In the genomic region with DNA sequence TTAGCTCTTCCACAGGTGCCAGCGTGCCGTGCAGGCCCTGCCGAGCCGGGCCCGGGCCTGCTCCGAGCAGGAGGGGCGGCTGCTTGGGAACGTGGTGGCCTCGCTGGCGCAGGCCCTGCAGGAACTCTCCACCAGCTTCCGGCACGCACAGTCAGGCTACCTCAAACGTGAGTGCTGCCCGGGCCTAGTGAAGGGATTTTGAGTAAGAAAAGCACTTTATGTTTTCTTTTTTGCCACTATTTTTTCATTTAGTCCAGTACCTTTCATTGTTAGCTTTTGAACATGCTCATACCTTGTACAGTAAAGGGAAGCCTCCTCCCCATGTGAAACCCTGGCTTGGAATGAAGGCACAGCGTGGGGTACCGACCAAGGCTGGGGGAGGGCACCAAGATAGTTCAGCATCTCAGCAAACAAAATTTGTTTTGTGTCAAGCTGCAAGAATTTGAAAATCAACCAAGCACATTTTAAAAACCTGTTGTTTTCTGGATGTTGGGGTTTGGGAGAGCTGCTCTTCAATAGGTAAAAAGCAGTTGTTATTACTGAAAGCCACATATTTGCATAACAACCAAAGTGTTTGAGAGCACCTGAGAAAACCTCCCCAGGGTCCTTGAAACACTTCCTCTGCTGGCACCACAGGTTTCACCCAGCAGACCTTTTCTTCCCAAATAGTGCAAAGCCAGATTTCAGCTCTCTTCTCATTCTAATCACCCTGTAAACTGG, we compare ENCODE assay signal across 1 cellular context.
A peak's percentile ranks its signal among the peaks of the same experiment; 100 is the strongest.
TF ChIP-seq lines count a peak whose summit lies in the region.

No MANE protein-coding gene starts in this region.

TF ChIP-seq in WTC11, 78 proteins besides CTCF, POLR2A, EP300 and RAD21 (continued from another document):
- peak; percentile 61; the same call in 1 of the 2 replicates for TF ChIP-seq FOXP4 (CRISPR knock-in tag; IDR thresholded peaks at IDR 0.05)
- no peak for TF ChIP-seq KAT7 (CRISPR knock-in tag; IDR thresholded peaks at IDR 0.05; ENCODE audit: borderline replicate concordance)
- TF ChIP-seq, protein P1, sequence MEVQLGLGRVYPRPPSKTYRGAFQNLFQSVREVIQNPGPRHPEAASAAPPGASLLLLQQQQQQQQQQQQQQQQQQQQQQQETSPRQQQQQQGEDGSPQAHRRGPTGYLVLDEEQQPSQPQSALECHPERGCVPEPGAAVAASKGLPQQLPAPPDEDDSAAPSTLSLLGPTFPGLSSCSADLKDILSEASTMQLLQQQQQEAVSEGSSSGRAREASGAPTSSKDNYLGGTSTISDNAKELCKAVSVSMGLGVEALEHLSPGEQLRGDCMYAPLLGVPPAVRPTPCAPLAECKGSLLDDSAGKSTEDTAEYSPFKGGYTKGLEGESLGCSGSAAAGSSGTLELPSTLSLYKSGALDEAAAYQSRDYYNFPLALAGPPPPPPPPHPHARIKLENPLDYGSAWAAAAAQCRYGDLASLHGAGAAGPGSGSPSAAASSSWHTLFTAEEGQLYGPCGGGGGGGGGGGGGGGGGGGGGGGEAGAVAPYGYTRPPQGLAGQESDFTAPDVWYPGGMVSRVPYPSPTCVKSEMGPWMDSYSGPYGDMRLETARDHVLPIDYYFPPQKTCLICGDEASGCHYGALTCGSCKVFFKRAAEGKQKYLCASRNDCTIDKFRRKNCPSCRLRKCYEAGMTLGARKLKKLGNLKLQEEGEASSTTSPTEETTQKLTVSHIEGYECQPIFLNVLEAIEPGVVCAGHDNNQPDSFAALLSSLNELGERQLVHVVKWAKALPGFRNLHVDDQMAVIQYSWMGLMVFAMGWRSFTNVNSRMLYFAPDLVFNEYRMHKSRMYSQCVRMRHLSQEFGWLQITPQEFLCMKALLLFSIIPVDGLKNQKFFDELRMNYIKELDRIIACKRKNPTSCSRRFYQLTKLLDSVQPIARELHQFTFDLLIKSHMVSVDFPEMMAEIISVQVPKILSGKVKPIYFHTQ (CRISPR knock-in tag; IDR thresholded peaks at IDR 0.05): 0 out of 2 replicates have a peak, but pooled peaks have one; percentile 71
- TF ChIP-seq ZNF263 (CRISPR knock-in tag; IDR thresholded peaks at IDR 0.05; ENCODE audit: low read depth): no peak
- TF ChIP-seq ESRRA (CRISPR knock-in tag; IDR thresholded peaks at IDR 0.05; ENCODE audit: borderline replicate concordance): no peak
- no peak for TF ChIP-seq GABPB1 (CRISPR knock-in tag; IDR thresholded peaks at IDR 0.05)
- TF ChIP-seq ZBTB21 (CRISPR knock-in tag; IDR thresholded peaks at IDR 0.05; ENCODE audit: borderline replicate concordance): no peak
- TF ChIP-seq, protein P2, sequence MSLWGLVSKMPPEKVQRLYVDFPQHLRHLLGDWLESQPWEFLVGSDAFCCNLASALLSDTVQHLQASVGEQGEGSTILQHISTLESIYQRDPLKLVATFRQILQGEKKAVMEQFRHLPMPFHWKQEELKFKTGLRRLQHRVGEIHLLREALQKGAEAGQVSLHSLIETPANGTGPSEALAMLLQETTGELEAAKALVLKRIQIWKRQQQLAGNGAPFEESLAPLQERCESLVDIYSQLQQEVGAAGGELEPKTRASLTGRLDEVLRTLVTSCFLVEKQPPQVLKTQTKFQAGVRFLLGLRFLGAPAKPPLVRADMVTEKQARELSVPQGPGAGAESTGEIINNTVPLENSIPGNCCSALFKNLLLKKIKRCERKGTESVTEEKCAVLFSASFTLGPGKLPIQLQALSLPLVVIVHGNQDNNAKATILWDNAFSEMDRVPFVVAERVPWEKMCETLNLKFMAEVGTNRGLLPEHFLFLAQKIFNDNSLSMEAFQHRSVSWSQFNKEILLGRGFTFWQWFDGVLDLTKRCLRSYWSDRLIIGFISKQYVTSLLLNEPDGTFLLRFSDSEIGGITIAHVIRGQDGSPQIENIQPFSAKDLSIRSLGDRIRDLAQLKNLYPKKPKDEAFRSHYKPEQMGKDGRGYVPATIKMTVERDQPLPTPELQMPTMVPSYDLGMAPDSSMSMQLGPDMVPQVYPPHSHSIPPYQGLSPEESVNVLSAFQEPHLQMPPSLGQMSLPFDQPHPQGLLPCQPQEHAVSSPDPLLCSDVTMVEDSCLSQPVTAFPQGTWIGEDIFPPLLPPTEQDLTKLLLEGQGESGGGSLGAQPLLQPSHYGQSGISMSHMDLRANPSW (CRISPR knock-in tag; conservative IDR thresholded peaks at IDR 0.05; ENCODE audit: low read depth): no peak
- TF ChIP-seq SP1 (CRISPR knock-in tag; conservative IDR thresholded peaks at IDR 0.05): 0 out of 2 replicates have a peak, but pooled peaks have one; percentile 46
- no peak for TF ChIP-seq NR3C1 (CRISPR knock-in tag; conservative IDR thresholded peaks at IDR 0.05; ENCODE audit: low read depth)
- no peak for TF ChIP-seq TP53 (CRISPR knock-in tag; IDR thresholded peaks at IDR 0.05)
- TF ChIP-seq, protein P3, sequence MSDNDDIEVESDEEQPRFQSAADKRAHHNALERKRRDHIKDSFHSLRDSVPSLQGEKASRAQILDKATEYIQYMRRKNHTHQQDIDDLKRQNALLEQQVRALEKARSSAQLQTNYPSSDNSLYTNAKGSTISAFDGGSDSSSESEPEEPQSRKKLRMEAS (CRISPR knock-in tag; IDR thresholded peaks at IDR 0.05): peak; percentile 78
- TF ChIP-seq TEAD4 (CRISPR knock-in tag; IDR thresholded peaks at IDR 0.05): peak; percentile 41; the same call in 1 of the 2 replicates
- TF ChIP-seq, protein P4, sequence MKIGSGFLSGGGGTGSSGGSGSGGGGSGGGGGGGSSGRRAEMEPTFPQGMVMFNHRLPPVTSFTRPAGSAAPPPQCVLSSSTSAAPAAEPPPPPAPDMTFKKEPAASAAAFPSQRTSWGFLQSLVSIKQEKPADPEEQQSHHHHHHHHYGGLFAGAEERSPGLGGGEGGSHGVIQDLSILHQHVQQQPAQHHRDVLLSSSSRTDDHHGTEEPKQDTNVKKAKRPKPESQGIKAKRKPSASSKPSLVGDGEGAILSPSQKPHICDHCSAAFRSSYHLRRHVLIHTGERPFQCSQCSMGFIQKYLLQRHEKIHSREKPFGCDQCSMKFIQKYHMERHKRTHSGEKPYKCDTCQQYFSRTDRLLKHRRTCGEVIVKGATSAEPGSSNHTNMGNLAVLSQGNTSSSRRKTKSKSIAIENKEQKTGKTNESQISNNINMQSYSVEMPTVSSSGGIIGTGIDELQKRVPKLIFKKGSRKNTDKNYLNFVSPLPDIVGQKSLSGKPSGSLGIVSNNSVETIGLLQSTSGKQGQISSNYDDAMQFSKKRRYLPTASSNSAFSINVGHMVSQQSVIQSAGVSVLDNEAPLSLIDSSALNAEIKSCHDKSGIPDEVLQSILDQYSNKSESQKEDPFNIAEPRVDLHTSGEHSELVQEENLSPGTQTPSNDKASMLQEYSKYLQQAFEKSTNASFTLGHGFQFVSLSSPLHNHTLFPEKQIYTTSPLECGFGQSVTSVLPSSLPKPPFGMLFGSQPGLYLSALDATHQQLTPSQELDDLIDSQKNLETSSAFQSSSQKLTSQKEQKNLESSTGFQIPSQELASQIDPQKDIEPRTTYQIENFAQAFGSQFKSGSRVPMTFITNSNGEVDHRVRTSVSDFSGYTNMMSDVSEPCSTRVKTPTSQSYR (CRISPR knock-in tag; IDR thresholded peaks at IDR 0.05): 0 out of 2 replicates have a peak, but pooled peaks have one; percentile 61
- TF ChIP-seq ZNF671 (CRISPR knock-in tag; IDR thresholded peaks at IDR 0.05): peak; percentile 47; the same call in 1 of the 2 replicates
- TF ChIP-seq CREM (CRISPR knock-in tag; IDR thresholded peaks at IDR 0.05): peak; percentile 9; the same call in 1 of the 2 replicates
- no peak for TF ChIP-seq ATF3 (CRISPR knock-in tag; conservative IDR thresholded peaks at IDR 0.05)
TF ChIP-seq in WTC11: peak in this region for 15.
